ENCODE assay signal across 21 cellular contexts in the genomic region with DNA sequence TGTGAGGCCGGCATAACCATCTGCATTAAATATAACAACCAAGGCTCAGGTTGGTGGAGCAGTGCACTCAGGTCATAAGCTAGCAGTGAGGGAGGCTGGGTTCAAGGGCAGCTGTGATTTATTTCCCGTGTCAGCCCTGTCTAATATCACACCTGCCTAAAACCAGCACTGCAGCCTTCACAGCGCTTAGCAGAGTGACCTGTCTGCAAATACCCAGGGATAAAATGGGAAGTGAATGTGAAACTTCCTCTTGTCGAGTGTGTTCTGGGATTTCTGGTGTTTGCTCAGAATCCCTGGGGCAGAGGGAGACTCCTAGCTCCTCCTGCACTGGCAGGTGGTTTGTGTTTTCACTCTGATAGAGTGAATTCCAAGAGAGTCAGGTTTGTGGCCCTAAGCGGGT. TPM values are rescaled to one million over a fixed set of nuclear protein-coding genes. Genes with fewer than 3 reads are reported as not detected.
DNase-seq lines count a peak whose midpoint lies in the region; ATAC-seq, FAIRE-seq and TF ChIP-seq lines count a peak whose summit lies in the region.
"Had no signal": no experiment of that assay in that cellular context is flagged by ENCODE, and none has a peak within 500 bp of the region (broad histone marks: within the 10 kb centered on the region; RNA-seq: fewer than 3 reads in every experiment).

No MANE protein-coding gene starts in this region.

- H3K79me2 ChIP-seq in K562 (ENCODE audit: control insufficient read depth, insufficient read depth, low read length): no peaks in the 10 kb centered on the region

- H3K4me2 ChIP-seq in K562 (ENCODE audit: insufficient read depth, low read length): no peak overlapping the region
- H3K4me2 ChIP-seq: neural progenitor cell, PC-9 had no signal

- TF ChIP-seq POLR2A in K562 (conservative IDR thresholded peaks at IDR 0.05): no peak
- TF ChIP-seq POLR2A in prostate gland (IDR thresholded peaks at IDR 0.05): no peak

- POLR2A ChIA-PET in K562 (lab: Yijun Ruan, JAX): no interaction called here

- H3K36me3 Mint-ChIP-seq in activated naive CD4-positive, alpha-beta T cell treated with anti-CD3 and anti-CD28 coated beads, Interleukin-2, amount 50 U/mL, for 24 hours: peaks cover 10% of the 10 kb centered on the region
- peaks cover 11 to 17% of the 10 kb centered on the region in 2 donors for H3K36me3 Mint-ChIP-seq in stimulated activated naive B cell treated with anti-CD40 and anti-IgM and Interleukin-4, amounts not matched to agents 10 μg/mL and 1 μg/mL and 100 μg/mL, for 72 hours
- H3K36me3 Mint-ChIP-seq: neural progenitor cell had no signal

- intact Hi-C loops in K562 (cut with micrococcal nuclease) (no loop called here), prostate gland (cut with DNase I) (no loop called here), left ventricle myocardium superior (cut with micrococcal nuclease) (no loop called here)

- no TSS peak for BruUV-seq in K562 (replicated peaks; lab: Mats Ljungman, UMichigan)

- H3K27me3 ChIP-seq in K562 (ENCODE audit: control insufficient read depth in 2 of 2, insufficient read depth in 2 of 2, low read length in 2 of 2): peaks cover 6 to 31% of the 10 kb centered on the region in 2 experiments; a peak in 3 of 5 replicates
- H3K27me3 ChIP-seq in prostate gland (replicated peaks; ENCODE audit: insufficient read depth): no peaks in the 10 kb centered on the region
- H3K27me3 ChIP-seq: neural progenitor cell, vagina had no signal

- in situ Hi-C loops in K562 (cut with MboI): no loop called here

- H3K9ac ChIP-seq in K562 (ENCODE audit: insufficient read depth in 1 of 2, low read depth in 2 of 2, low read length in 2 of 2): no peak overlapping the region
- H3K9ac ChIP-seq: neural progenitor cell had no signal

- ATAC-seq in K562 (no peak), HG03108 (IDR thresholded peaks at IDR 0.05; ENCODE audit: unreplicated experiment) (no peak), left ventricle myocardium superior (no peak)
- ATAC-seq in stimulated activated naive B cell treated with anti-CD40 and anti-IgM and Interleukin-4, amounts not matched to agents 10 μg/mL and 1 μg/mL and 100 μg/mL, for 72 hours (replicated peaks): peak; percentile 12 to 18
- ATAC-seq: left lobe of liver, psoas muscle had no signal

- H3K4me1 ChIP-seq in K562 (replicated peaks in 1 of 2; ENCODE audit: control insufficient read depth in 2 of 2, insufficient read depth in 2 of 2, low read length in 2 of 2) (no peaks in the 10 kb centered on the region), prostate gland (replicated peaks) (no peaks in the 10 kb centered on the region)
- H3K4me1 ChIP-seq: HAP-1, neural progenitor cell, psoas muscle had no signal

- DNase-seq in activated naive CD4-positive, alpha-beta T cell (lab: John Stamatoyannopoulos, UW): no peak
- DNase-seq in NCI-H2029 (lab: John Stamatoyannopoulos, UW) (peak; percentile 38), K562 (ENCODE audit: extremely low read depth in 1 of 4, low spot score in 3 of 4) (no peak), prostate gland (ENCODE audit: low spot score) (no peak), left ventricle myocardium superior (no peak)
- no peak for DNase-seq in stimulated activated naive B cell treated with anti-CD40 and anti-IgM and Interleukin-4, amounts not matched to agents 10 μg/mL and 1 μg/mL and 100 μg/mL, for 72 hours
- DNase-seq: activated CD4-positive, alpha-beta T cell treated with anti-CD3 and anti-CD28 coated beads, Interleukin-2, amount 50 U/mL, for 1 hour; heart right ventricle; NCI-H1048; PC-9; psoas muscle; WERI-Rb-1 had no signal

- no peak overlapping the region for H3K4me3 ChIP-seq in K562
- peak overlapping the region in 1 of 2 donors; percentile 8 for H3K4me3 ChIP-seq in prostate gland
- H3K4me3 ChIP-seq: HAP-1, neural progenitor cell, PC-9 had no signal

- no peak for TF ChIP-seq EP300 in K562 (IDR thresholded peaks at IDR 0.05; ENCODE audit: low read length)

- H3K36me3 ChIP-seq in K562 (ENCODE audit: control insufficient read depth, insufficient read depth, low read length): no peaks in the 10 kb centered on the region
- H3K36me3 ChIP-seq in prostate gland: no peaks in the 10 kb centered on the region
- H3K36me3 ChIP-seq: HAP-1, heart right ventricle, neural progenitor cell, vagina, WERI-Rb-1 had no signal

- CTCF ChIA-PET in K562 (lab: Yijun Ruan, JAX; ENCODE audit: low intra/inter-chr PET ratio): no interaction called here

- TF ChIP-seq CTCF in K562 (IDR thresholded peaks at IDR 0.05 in 2 of 3, conservative IDR thresholded peaks at IDR 0.05 in 1 of 3; ENCODE audit: insufficient read depth in 2 of 3, low read depth in 1 of 3, low read length in 3 of 3): no peak
- TF ChIP-seq CTCF in prostate gland (IDR thresholded peaks at IDR 0.05): no peak

- H3K9me3 ChIP-seq in K562 (replicated peaks; ENCODE audit: control insufficient read depth, insufficient read depth, low read depth, low read length) (peaks cover 3% of the 10 kb centered on the region; the same call in 1 of the 2 replicates), prostate gland (no peaks in the 10 kb centered on the region)
- H3K9me3 ChIP-seq: HAP-1, heart right ventricle, psoas muscle, vagina had no signal

- peak overlapping the region; percentile 24 for H3K4me3 Mint-ChIP-seq in activated naive CD4-positive, alpha-beta T cell treated with anti-CD3 and anti-CD28 coated beads, Interleukin-2, amount 50 U/mL, for 24 hours
- peak overlapping the region in 1 of 2 donors; percentile 25 for H3K4me3 Mint-ChIP-seq in stimulated activated naive B cell treated with anti-CD40 and anti-IgM and Interleukin-4, amounts not matched to agents 10 μg/mL and 1 μg/mL and 100 μg/mL, for 72 hours
- H3K4me3 Mint-ChIP-seq: activated naive CD8-positive, alpha-beta T cell treated with anti-CD3 and anti-CD28 coated beads for 36 hours; neural progenitor cell had no signal

- H3K4me1 Mint-ChIP-seq in activated naive CD4-positive, alpha-beta T cell treated with anti-CD3 and anti-CD28 coated beads, Interleukin-2, amount 50 U/mL, for 24 hours: peaks cover 5% of the 10 kb centered on the region
- H3K4me1 Mint-ChIP-seq in stimulated activated naive B cell treated with anti-CD40 and anti-IgM and Interleukin-4, amounts not matched to agents 10 μg/mL and 1 μg/mL and 100 μg/mL, for 72 hours: peaks cover 7 to 18% of the 10 kb centered on the region in 2 donors
- H3K4me1 Mint-ChIP-seq: neural progenitor cell had no signal

- no peaks in the 10 kb centered on the region for H3K9me1 ChIP-seq in K562 (ENCODE audit: control insufficient read depth, insufficient read depth, low read length)

- H4K20me1 ChIP-seq in K562 (replicated peaks; ENCODE audit: control insufficient read depth, insufficient read depth, low read length): no peaks in the 10 kb centered on the region

- WGBS in K562 (ENCODE audit: insufficient coverage, low coverage, missing lambda C conversion rate): 1% methylated on average over 5 of the region's 5 CpGs
- 38% methylated on average over 5 of the region's 5 CpGs for WGBS in prostate gland

- no peak overlapping the region for H3K27ac ChIP-seq in K562 (ENCODE audit: extremely low read depth, low read depth, low read length)
- no peak overlapping the region for H3K27ac ChIP-seq in prostate gland
- H3K27ac ChIP-seq: heart right ventricle, neural progenitor cell, PC-9, psoas muscle, vagina, WERI-Rb-1 had no signal

- TF ChIP-seq RAD21 in K562 (CRISPR knock-in tag; conservative IDR thresholded peaks at IDR 0.05 in 1 of 2, IDR thresholded peaks at IDR 0.05 in 1 of 2): no peak

- H3K27me3 Mint-ChIP-seq in activated naive CD4-positive, alpha-beta T cell treated with anti-CD3 and anti-CD28 coated beads, Interleukin-2, amount 50 U/mL, for 24 hours: peaks cover 21% of the 10 kb centered on the region
- peaks cover 18 to 36% of the 10 kb centered on the region in 2 donors for H3K27me3 Mint-ChIP-seq in stimulated activated naive B cell treated with anti-CD40 and anti-IgM and Interleukin-4, amounts not matched to agents 10 μg/mL and 1 μg/mL and 100 μg/mL, for 72 hours

- H2AFZ ChIP-seq in K562 (ENCODE audit: low read depth, low read length): no peak overlapping the region
- H2AFZ ChIP-seq: neural progenitor cell, PC-9 had no signal

- no peak for FAIRE-seq in K562 (lab: Jason Lieb, UNC)
- FAIRE-seq: G401.6, GM18507 had no signal

- H3K9me3 Mint-ChIP-seq in activated naive CD4-positive, alpha-beta T cell treated with anti-CD3 and anti-CD28 coated beads, Interleukin-2, amount 50 U/mL, for 24 hours: no peaks in the 10 kb centered on the region
- H3K9me3 Mint-ChIP-seq in stimulated activated naive B cell treated with anti-CD40 and anti-IgM and Interleukin-4, amounts not matched to agents 10 μg/mL and 1 μg/mL and 100 μg/mL, for 72 hours: peaks cover 8 to 12% of the 10 kb centered on the region in 2 donors

- H3K27ac Mint-ChIP-seq in activated naive CD4-positive, alpha-beta T cell treated with anti-CD3 and anti-CD28 coated beads, Interleukin-2, amount 50 U/mL, for 24 hours: no peak overlapping the region
- no peak overlapping the region for H3K27ac Mint-ChIP-seq in stimulated activated naive B cell treated with anti-CD40 and anti-IgM and Interleukin-4, amounts not matched to agents 10 μg/mL and 1 μg/mL and 100 μg/mL, for 72 hours
- H3K27ac Mint-ChIP-seq: activated naive CD8-positive, alpha-beta T cell treated with anti-CD3 and anti-CD28 coated beads for 36 hours; neural progenitor cell had no signal

TF ChIP-seq in K562, 482 proteins besides CTCF, POLR2A, EP300 and RAD21:
- TF ChIP-seq SPI1 (IDR thresholded peaks at IDR 0.05; ENCODE audit: borderline replicate concordance, low read depth, low read length) (peak; percentile 8; the same call in 1 of the 2 replicates), ZNF133 (CRISPR knock-in tag; IDR thresholded peaks at IDR 0.05) (no peak)
TF ChIP-seq in K562: peak in this region for 1.

RNA-seq across cellular contexts. Expression of gene ZNF510, which starts 57.5 kb away (rescaled TPM):
- total RNA-seq in K562 (2011; cell fraction: chromatin; rRNA removed; ENCODE audit: low replicate concordance): 21.5 and 34.3 TPM in 2 replicates
- 13.0 and 17.5 TPM in 2 replicates for total RNA-seq in K562 (2011; cell fraction: nucleolus; rRNA removed)
- total RNA-seq in K562 (2011; cell fraction: nucleoplasm; rRNA removed): 19.2 and 19.6 TPM in 2 replicates
- total RNA-seq in K562 (2014; rRNA removed): 8.3 and 8.7 TPM in 2 replicates
- total RNA-seq in K562 (2014; rRNA removed; fragmentation: Illumina TruSeq; extraction: Trizol): 17.0 and 20.5 TPM in 2 replicates
- 11.6 and 12.7 TPM in 2 replicates for total RNA-seq in K562 (2015; rRNA removed; fragmentation: Illumina TruSeq; extraction: Trizol)
- 7.6 and 11.4 TPM in 2 replicates for total RNA-seq in K562 (2021)
- 12.9 and 16.1 TPM in 2 replicates for polyA plus RNA-seq in K562 (2011; rRNA removed)
- polyA plus RNA-seq in K562 (2011; cell fraction: cytosol; rRNA removed): 3.9 and 5.2 TPM in 2 replicates
- polyA plus RNA-seq in K562 (2011; cell fraction: nucleus; rRNA removed): 18.5 and 18.7 TPM in 2 replicates
- polyA plus RNA-seq in K562 (2012): 4.5 and 7.2 TPM in 2 replicates
- 11.2 and 12.1 TPM in 2 replicates for polyA plus RNA-seq in K562 (2014; fragmentation: Illumina TruSeq; extraction: Trizol)
- polyA plus RNA-seq in K562 (2014; fragmentation: Nextera tagmentation; extraction: Ambion mirVana): 1 to 10 TPM; 5.3 to 5.5 TPM
- polyA plus RNA-seq in K562 (2014; rRNA removed): 7.4 and 9.8 TPM in 2 replicates
- polyA minus RNA-seq in K562 (2011; rRNA and poly(A)+ RNA removed): 20.8 and 24.8 TPM in 2 replicates
- 3.5 and 5.2 TPM in 2 replicates for polyA minus RNA-seq in K562 (2011; cell fraction: cytosol; rRNA and poly(A)+ RNA removed)
- 24.2 and 42.8 TPM in 2 replicates for polyA minus RNA-seq in K562 (2011; cell fraction: nucleus; rRNA and poly(A)+ RNA removed)
- total RNA-seq in prostate gland: 10 to 100 TPM in 1 of 2 donors, 1 to 10 TPM in 1; 9.8 to 21.5 TPM
- total RNA-seq in left ventricle myocardium superior: 5.7 TPM

Comparison
In these comparisons a context has a peak if more than half of its experiments do, and no peak if none do; other contexts are left out.
1. ATAC-seq: peak in stimulated activated naive B cell treated with anti-CD40 and anti-IgM and Interleukin-4, amounts not matched to agents 10 μg/mL and 1 μg/mL and 100 μg/mL, for 72 hours (2 of 2); none in K562 (single experiment), HG03108 (single experiment) and left ventricle myocardium superior (single experiment).